Comparison of ENCODE assay signal across 8 cellular contexts in the genomic region with DNA sequence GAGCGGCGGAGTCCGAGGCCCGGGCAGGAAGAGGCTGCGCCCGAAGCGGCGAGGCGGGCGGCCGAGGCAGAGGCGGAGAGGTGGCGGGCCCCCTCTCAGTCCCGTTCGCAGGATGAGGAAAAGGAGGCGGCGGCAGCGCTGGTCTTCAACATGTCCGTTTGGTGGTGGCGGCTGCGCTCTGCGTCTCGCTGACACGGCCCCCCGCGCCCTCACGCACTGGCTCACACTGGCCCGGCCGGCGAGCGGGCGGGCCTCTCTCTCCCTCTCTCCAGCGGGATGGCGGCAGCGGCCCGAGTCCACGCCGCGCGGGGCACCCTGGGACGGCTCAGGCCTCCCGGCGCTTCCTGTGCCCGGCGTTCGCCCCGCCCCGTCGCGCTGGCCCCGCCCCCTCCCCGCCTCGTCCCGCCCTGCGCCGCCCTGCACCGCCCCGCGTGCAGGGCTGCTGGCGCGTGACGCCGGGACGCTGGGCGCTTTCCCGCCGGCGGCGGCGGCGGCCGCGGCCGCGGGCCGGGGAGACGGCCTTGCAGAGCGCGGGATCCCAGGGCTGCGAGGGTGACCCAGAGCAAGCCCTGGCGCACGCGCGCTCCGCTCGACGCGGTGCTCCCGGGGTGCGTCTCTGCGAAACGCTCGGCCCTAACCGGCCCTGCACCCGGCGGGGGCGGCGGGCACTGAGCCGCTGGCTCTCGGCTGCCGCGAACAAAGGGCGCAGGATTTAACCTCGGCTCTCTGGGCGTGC. TPM values are rescaled to one million over a fixed set of nuclear protein-coding genes. Genes with fewer than 3 reads are reported as not detected.
DNase-seq lines count a peak whose midpoint lies in the region; ATAC-seq and TF ChIP-seq lines count a peak whose summit lies in the region.

A gene with protein sequence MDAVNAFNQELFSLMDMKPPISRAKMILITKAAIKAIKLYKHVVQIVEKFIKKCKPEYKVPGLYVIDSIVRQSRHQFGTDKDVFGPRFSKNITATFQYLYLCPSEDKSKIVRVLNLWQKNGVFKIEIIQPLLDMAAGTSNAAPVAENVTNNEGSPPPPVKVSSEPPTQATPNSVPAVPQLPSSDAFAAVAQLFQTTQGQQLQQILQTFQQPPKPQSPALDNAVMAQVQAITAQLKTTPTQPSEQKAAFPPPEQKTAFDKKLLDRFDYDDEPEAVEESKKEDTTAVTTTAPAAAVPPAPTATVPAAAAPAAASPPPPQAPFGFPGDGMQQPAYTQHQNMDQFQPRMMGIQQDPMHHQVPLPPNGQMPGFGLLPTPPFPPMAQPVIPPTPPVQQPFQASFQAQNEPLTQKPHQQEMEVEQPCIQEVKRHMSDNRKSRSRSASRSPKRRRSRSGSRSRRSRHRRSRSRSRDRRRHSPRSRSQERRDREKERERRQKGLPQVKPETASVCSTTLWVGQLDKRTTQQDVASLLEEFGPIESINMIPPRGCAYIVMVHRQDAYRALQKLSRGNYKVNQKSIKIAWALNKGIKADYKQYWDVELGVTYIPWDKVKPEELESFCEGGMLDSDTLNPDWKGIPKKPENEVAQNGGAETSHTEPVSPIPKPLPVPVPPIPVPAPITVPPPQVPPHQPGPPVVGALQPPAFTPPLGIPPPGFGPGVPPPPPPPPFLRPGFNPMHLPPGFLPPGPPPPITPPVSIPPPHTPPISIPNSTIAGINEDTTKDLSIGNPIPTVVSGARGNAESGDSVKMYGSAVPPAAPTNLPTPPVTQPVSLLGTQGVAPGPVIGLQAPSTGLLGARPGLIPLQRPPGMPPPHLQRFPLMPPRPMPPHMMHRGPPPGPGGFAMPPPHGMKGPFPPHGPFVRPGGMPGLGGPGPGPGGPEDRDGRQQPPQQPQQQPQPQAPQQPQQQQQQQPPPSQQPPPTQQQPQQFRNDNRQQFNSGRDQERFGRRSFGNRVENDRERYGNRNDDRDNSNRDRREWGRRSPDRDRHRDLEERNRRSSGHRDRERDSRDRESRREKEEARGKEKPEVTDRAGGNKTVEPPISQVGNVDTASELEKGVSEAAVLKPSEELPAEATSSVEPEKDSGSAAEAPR (minus strand): TSS at position 317 of the 736 bp plus-strand sequence. CDS start 426 bp downstream, outside the sequence.

- H3K4me3 ChIP-seq in OCI-LY3 (ENCODE audit: low read length) (peak within 1 kb of the TSS; percentile 100), epithelial cell of proximal tubule (ENCODE audit: low read depth, low read length) (peak within 1 kb of the TSS; percentile 74), mucosa of rectum (ENCODE audit: low read length in 2 of 2) (peak within 1 kb of the TSS; percentile 81 to 82)

- H3K4me2 ChIP-seq in OCI-LY3 (ENCODE audit: low read length) = peak within 1 kb of the TSS; percentile 93

- H3K27ac ChIP-seq in OCI-LY3 (ENCODE audit: low read length) = peak within 1 kb of the TSS; percentile 79
- peak within 1 kb of the TSS; percentile 93 to 97 for H3K27ac ChIP-seq in mucosa of rectum (ENCODE audit: low read depth in 2 of 2, low read length in 2 of 2)

- H3K4me1 ChIP-seq in OCI-LY3 (ENCODE audit: low read length) (peaks cover 45% of the 10 kb centered on the region), mucosa of rectum (ENCODE audit: control insufficient read depth in 2 of 2, insufficient read depth in 2 of 2, low read length in 2 of 2) (peaks cover 25 to 31% of the 10 kb centered on the region in 2 donors)

- H2AFZ ChIP-seq in OCI-LY3 (ENCODE audit: low read depth, low read length) = no peak within 1 kb of the TSS; the same call in 1 of the 2 replicates

- peak; percentile 80 for DNase-seq in DMS153 (lab: John Stamatoyannopoulos, UW)
- peak; percentile 74 for DNase-seq in HuH-7 (ENCODE audit: low spot score)
- peak; percentile 87 for DNase-seq in activated T-cell treated with anti-CD3 and anti-CD28 coated beads, Interleukin-2, amount 50 U/mL, for 1 hour
- no peak for DNase-seq in epithelial cell of proximal tubule (ENCODE audit: low read depth)
- DNase-seq in stimulated activated CD8-positive, alpha-beta memory T cell treated with anti-CD3 and anti-CD28 coated beads, Interleukin-4, amount 100 ng/mL, for 4 hours (ENCODE audit: low read depth in 2 of 2, low spot score in 1 of 2) = peak; percentile 52 to 65

- no peak for TF ChIP-seq CTCF in OCI-LY3 (IDR thresholded peaks at IDR 0.05; ENCODE audit: low read depth, low read length)
- no peak for TF ChIP-seq CTCF in epithelial cell of proximal tubule (conservative IDR thresholded peaks at IDR 0.05; ENCODE audit: low read depth, low read length)

- H3K9ac ChIP-seq in OCI-LY3 (ENCODE audit: low read length) = peak within 1 kb of the TSS; percentile 95
- H3K9ac ChIP-seq in mucosa of rectum (ENCODE audit: low read depth in 1 of 2, low read length in 2 of 2) = peak within 1 kb of the TSS; percentile 77 to 94

- H3K79me2 ChIP-seq in OCI-LY3 (ENCODE audit: low read length) = peaks cover 57% of the 10 kb centered on the region

- H3K9me3 ChIP-seq in OCI-LY3 (ENCODE audit: insufficient read depth, low read length) (no peaks in the 10 kb centered on the region), mucosa of rectum (ENCODE audit: control insufficient read depth in 2 of 2, low read length in 2 of 2) (no peaks in the 10 kb centered on the region)

- H3K36me3 ChIP-seq in OCI-LY3 (replicated peaks; ENCODE audit: low read depth, low read length) (peaks cover 7% of the 10 kb centered on the region), mucosa of rectum (ENCODE audit: control insufficient read depth in 2 of 2, insufficient read depth in 2 of 2, low read length in 2 of 2) (no peaks in the 10 kb centered on the region)

- H3K27me3 ChIP-seq in OCI-LY3 (ENCODE audit: low read depth, low read length) = no peaks in the 10 kb centered on the region
- no peaks in the 10 kb centered on the region for H3K27me3 ChIP-seq in mucosa of rectum (ENCODE audit: control insufficient read depth in 2 of 2, insufficient read depth in 2 of 2, low read length in 2 of 2)

- peak; percentile 79 for ATAC-seq in GM21528 (IDR thresholded peaks at IDR 0.05; ENCODE audit: low FRiP score, unreplicated experiment)

- peaks cover 41% of the 10 kb centered on the region for H4K20me1 ChIP-seq in OCI-LY3 (ENCODE audit: insufficient read depth, low read length)

RNA-seq across cellular contexts. Expression of the gene that starts here (rescaled TPM):
- 6.5 and 7.6 TPM in 2 replicates for total RNA-seq in epithelial cell of proximal tubule
